In genomic region chr9:98157372-98157771, GRCh38 we compare ENCODE assay signal across 1 cellular context.
TF ChIP-seq lines count a peak whose summit lies in the region.

No MANE protein-coding gene starts in this region.

TF ChIP-seq in HepG2, 621 proteins besides CTCF, POLR2A, EP300 and RAD21:
- TF ChIP-seq RELA (CRISPR knock-in tag; IDR thresholded peaks at IDR 0.05) (no peak), ZNF704 (CRISPR knock-in tag; IDR thresholded peaks at IDR 0.05; ENCODE audit: borderline replicate concordance) (no peak), NFIC (IDR thresholded peaks at IDR 0.05; ENCODE audit: low read length) (no peak), ZNF609 (CRISPR knock-in tag; IDR thresholded peaks at IDR 0.05; ENCODE audit: borderline replicate concordance) (no peak), ZNF687 (CRISPR knock-in tag; IDR thresholded peaks at IDR 0.05) (0 out of 2 replicates have a peak, but pooled peaks have one; percentile 13)
